8 cellular contexts compared by ENCODE assay signal in the genomic region with DNA sequence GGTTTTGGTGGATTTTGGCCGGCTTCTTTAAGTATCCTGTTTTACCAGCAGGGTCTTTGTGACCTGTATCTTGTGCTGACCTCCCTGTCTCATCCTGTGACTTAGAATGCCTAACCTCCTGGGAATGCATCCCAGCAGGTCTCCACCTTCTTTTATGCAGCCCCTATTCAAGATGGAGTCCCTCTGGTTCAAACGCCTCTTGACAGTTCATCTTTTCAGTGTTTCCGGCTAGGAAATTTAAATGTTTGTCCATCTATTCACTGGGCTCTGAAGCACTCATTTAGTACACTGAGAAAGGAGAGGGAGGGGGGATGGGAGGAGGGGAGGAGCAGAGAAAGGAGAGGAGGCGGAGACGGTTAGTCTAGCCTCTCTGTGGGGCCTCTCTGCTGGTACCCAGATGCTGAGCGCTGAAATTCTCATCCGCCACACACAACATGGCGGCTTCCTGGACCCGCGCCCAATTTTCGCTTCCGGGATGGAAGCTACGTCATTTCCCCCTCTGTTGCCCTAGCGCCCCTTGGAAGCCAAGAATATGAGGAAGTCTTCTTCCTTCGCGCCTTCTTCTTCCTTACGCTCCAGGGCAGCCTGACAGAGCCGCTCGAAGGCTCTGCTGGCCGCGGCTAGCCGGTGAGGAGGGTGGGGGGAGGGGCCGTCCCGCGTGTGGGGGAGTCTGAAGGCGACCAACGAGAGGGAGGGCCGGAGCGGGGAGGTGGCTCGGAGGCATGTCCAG.
DNase-seq lines count a peak whose midpoint lies in the region; ATAC-seq and TF ChIP-seq lines count a peak whose summit lies in the region.

No MANE protein-coding gene starts in this region.

- DNase-seq in GM20000 (ENCODE audit: low spot score) (peak; percentile 67), SK-N-MC (ENCODE audit: low read depth, low spot score) (peak; percentile 81), adrenal gland (peak; percentile 82 to 93 (median 84)), left ventricle myocardium superior (peak; percentile 92), psoas muscle (peak; percentile 87 to 92), upper lobe of left lung (peak; percentile 73 to 84)

- no peak for TF ChIP-seq RAD21 in Ishikawa (IDR thresholded peaks at IDR 0.05; ENCODE audit: low read depth)

- H3K4me1 ChIP-seq in BLaER1 treated with 17β-estradiol and CSF1 and Interleukin-3, amounts not matched to agents 10 nM and 100 nM, result no peaks in the 10 kb centered on the region
- H3K4me1 ChIP-seq in adrenal gland (replicated peaks in 1 of 2), result no peaks in the 10 kb centered on the region
- H3K4me1 ChIP-seq in psoas muscle, result no peaks in the 10 kb centered on the region
- peaks cover 6 to 10% (median 9%) of the 10 kb centered on the region in 4 donors for H3K4me1 ChIP-seq in upper lobe of left lung

- no peak overlapping the region for H3K9ac ChIP-seq in BLaER1 treated with 17β-estradiol and CSF1 and Interleukin-3, amounts not matched to agents 10 nM and 100 nM
- peak overlapping the region; percentile 80 for H3K9ac ChIP-seq in SK-N-MC (ENCODE audit: insufficient read length)

- intact Hi-C loops in adrenal gland (cut with DNase I), result no loop called here
- intact Hi-C loops in left ventricle myocardium superior (cut with micrococcal nuclease), result no loop called here
- intact Hi-C loops in psoas muscle (cut with DNase I), result no loop called here

- ATAC-seq in left ventricle myocardium superior, result peak; percentile 96
- ATAC-seq in psoas muscle, result peak; percentile 32 to 96 (median 84)
- ATAC-seq in upper lobe of left lung (ENCODE audit: low FRiP score in 2 of 2), result peak; percentile 78 to 87

- peak overlapping the region in 8 of 11 experiments; percentile 11 to 37 (median 28); a peak in 10 of 22 replicates for H3K4me2 ChIP-seq in BLaER1 treated with 17β-estradiol and CSF1 and Interleukin-3, amounts not matched to agents 10 nM and 100 nM

- H3K9me3 ChIP-seq in BLaER1 treated with 17β-estradiol and CSF1 and Interleukin-3, amounts not matched to agents 10 nM and 100 nM (replicated peaks in 1 of 11), result peaks cover 0 to 9% (median 0%) of the 10 kb centered on the region in 11 experiments; a peak in 1 of 22 replicates
- H3K9me3 ChIP-seq in SK-N-MC (ENCODE audit: low read depth, low read length) (no peaks in the 10 kb centered on the region), adrenal gland (replicated peaks in 1 of 3) (no peaks in the 10 kb centered on the region), psoas muscle (no peaks in the 10 kb centered on the region), upper lobe of left lung (no peaks in the 10 kb centered on the region)

- no peak for TF ChIP-seq POLR2A in adrenal gland (IDR thresholded peaks at IDR 0.05)
- peak in 1 of 4 donors; percentile 5 for TF ChIP-seq POLR2A in upper lobe of left lung (IDR thresholded peaks at IDR 0.05)

- no peaks in the 10 kb centered on the region for H3K36me3 ChIP-seq in BLaER1 treated with 17β-estradiol and CSF1 and Interleukin-3, amounts not matched to agents 10 nM and 100 nM
- H3K36me3 ChIP-seq in SK-N-MC (ENCODE audit: insufficient read depth, low read length), result no peaks in the 10 kb centered on the region
- H3K36me3 ChIP-seq in adrenal gland (replicated peaks in 1 of 2), result no peaks in the 10 kb centered on the region
- H3K36me3 ChIP-seq in psoas muscle (ENCODE audit: insufficient read depth in 1 of 2, low read depth in 1 of 2), result no peaks in the 10 kb centered on the region
- H3K36me3 ChIP-seq in upper lobe of left lung, result no peaks in the 10 kb centered on the region

- no peaks in the 10 kb centered on the region for H3K27me3 ChIP-seq in BLaER1 treated with 17β-estradiol and CSF1 and Interleukin-3, amounts not matched to agents 10 nM and 100 nM
- H3K27me3 ChIP-seq in adrenal gland (no peaks in the 10 kb centered on the region), psoas muscle (ENCODE audit: insufficient read depth in 3 of 3, low read length in 2 of 3) (peaks cover 0 to 8% (median 0%) of the 10 kb centered on the region in 3 donors), upper lobe of left lung (no peaks in the 10 kb centered on the region)

- TF ChIP-seq EP300 in Ishikawa (IDR thresholded peaks at IDR 0.05; ENCODE audit: borderline replicate concordance) (no peak), upper lobe of left lung (IDR thresholded peaks at IDR 0.05) (no peak)

- TF ChIP-seq CTCF in GM20000 (IDR thresholded peaks at IDR 0.05; ENCODE audit: extremely low read depth, missing control alignments), result no peak
- no peak for TF ChIP-seq CTCF in adrenal gland (IDR thresholded peaks at IDR 0.05)
- TF ChIP-seq CTCF in psoas muscle (IDR thresholded peaks at IDR 0.05), result no peak
- TF ChIP-seq CTCF in upper lobe of left lung (IDR thresholded peaks at IDR 0.05), result no peak

- peak overlapping the region in 2 of 10 experiments; percentile 26 to 29; a peak in 2 of 20 replicates for H3K4me3 ChIP-seq in BLaER1 treated with 17β-estradiol and CSF1 and Interleukin-3, amounts not matched to agents 10 nM and 100 nM
- peak overlapping the region; percentile 92 for H3K4me3 ChIP-seq in SK-N-MC
- peak overlapping the region in 2 of 4 donors; percentile 23 to 78 for H3K4me3 ChIP-seq in adrenal gland
- H3K4me3 ChIP-seq in psoas muscle, result peak overlapping the region; percentile 68
- peak overlapping the region; percentile 57 to 68 (median 66) for H3K4me3 ChIP-seq in upper lobe of left lung

- whole genome bisulfite sequencing in adrenal gland, 4 donors, result 8 to 13% (median 10%) methylated on average over 20 to 30 of the region's 30 CpGs
- WGBS in psoas muscle, 3 donors, result 7 to 8% (median 8%) methylated on average over 30 of the region's 30 CpGs
- 9% methylated on average over 28 to 30 of the region's 30 CpGs for WGBS in upper lobe of left lung, 2 donors

- no peaks in the 10 kb centered on the region for H4K20me1 ChIP-seq in BLaER1 treated with 17β-estradiol and CSF1 and Interleukin-3, amounts not matched to agents 10 nM and 100 nM

- H3K27ac ChIP-seq in BLaER1 treated with 17β-estradiol and CSF1 and Interleukin-3, amounts not matched to agents 10 nM and 100 nM, result peak overlapping the region in 1 of 11 experiments; percentile 8; a peak in 1 of 22 replicates
- H3K27ac ChIP-seq in SK-N-MC (no peak overlapping the region), adrenal gland (peak overlapping the region in 2 of 5 donors; percentile 63 to 75), psoas muscle (no peak overlapping the region), upper lobe of left lung (peak overlapping the region in 3 of 4 donors; percentile 75 to 87 (median 77))

TF ChIP-seq in Ishikawa, 13 proteins besides CTCF, POLR2A, EP300 and RAD21:
- TF ChIP-seq, protein P1, sequence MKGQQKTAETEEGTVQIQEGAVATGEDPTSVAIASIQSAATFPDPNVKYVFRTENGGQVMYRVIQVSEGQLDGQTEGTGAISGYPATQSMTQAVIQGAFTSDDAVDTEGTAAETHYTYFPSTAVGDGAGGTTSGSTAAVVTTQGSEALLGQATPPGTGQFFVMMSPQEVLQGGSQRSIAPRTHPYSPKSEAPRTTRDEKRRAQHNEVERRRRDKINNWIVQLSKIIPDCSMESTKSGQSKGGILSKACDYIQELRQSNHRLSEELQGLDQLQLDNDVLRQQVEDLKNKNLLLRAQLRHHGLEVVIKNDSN (IDR thresholded peaks at IDR 0.05), result no peak
- TF ChIP-seq ZBTB7A (IDR thresholded peaks at IDR 0.05; ENCODE audit: low read depth) (no peak), CEBPB (IDR thresholded peaks at IDR 0.05) (no peak), FOXM1 (IDR thresholded peaks at IDR 0.05; ENCODE audit: borderline replicate concordance, low read depth) (no peak), CREB1 (IDR thresholded peaks at IDR 0.05; ENCODE audit: low read depth) (no peak), YY1 (IDR thresholded peaks at IDR 0.05; ENCODE audit: low read depth) (peak; percentile 83), NFIC (IDR thresholded peaks at IDR 0.05) (0 out of 2 replicates have a peak, but pooled peaks have one; percentile 13), TAF1 (IDR thresholded peaks at IDR 0.05; ENCODE audit: low read depth) (no peak)
- TF ChIP-seq, protein P2, sequence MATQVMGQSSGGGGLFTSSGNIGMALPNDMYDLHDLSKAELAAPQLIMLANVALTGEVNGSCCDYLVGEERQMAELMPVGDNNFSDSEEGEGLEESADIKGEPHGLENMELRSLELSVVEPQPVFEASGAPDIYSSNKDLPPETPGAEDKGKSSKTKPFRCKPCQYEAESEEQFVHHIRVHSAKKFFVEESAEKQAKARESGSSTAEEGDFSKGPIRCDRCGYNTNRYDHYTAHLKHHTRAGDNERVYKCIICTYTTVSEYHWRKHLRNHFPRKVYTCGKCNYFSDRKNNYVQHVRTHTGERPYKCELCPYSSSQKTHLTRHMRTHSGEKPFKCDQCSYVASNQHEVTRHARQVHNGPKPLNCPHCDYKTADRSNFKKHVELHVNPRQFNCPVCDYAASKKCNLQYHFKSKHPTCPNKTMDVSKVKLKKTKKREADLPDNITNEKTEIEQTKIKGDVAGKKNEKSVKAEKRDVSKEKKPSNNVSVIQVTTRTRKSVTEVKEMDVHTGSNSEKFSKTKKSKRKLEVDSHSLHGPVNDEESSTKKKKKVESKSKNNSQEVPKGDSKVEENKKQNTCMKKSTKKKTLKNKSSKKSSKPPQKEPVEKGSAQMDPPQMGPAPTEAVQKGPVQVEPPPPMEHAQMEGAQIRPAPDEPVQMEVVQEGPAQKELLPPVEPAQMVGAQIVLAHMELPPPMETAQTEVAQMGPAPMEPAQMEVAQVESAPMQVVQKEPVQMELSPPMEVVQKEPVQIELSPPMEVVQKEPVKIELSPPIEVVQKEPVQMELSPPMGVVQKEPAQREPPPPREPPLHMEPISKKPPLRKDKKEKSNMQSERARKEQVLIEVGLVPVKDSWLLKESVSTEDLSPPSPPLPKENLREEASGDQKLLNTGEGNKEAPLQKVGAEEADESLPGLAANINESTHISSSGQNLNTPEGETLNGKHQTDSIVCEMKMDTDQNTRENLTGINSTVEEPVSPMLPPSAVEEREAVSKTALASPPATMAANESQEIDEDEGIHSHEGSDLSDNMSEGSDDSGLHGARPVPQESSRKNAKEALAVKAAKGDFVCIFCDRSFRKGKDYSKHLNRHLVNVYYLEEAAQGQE (IDR thresholded peaks at IDR 0.05; ENCODE audit: low read depth), result no peak

Comparison
In these comparisons a context has a peak if more than half of its experiments do, and no peak if none do; other contexts are left out.
1. H3K27ac ChIP-seq: peak in upper lobe of left lung (3 of 4); none in SK-N-MC (single experiment) and psoas muscle (single experiment).
2. Peak in every context shown above with its lines, with median percentiles within 50 percentile points of each other: DNase-seq and ATAC-seq.